Comparison of ENCODE assay signal across 2 cellular contexts in the genomic region with DNA sequence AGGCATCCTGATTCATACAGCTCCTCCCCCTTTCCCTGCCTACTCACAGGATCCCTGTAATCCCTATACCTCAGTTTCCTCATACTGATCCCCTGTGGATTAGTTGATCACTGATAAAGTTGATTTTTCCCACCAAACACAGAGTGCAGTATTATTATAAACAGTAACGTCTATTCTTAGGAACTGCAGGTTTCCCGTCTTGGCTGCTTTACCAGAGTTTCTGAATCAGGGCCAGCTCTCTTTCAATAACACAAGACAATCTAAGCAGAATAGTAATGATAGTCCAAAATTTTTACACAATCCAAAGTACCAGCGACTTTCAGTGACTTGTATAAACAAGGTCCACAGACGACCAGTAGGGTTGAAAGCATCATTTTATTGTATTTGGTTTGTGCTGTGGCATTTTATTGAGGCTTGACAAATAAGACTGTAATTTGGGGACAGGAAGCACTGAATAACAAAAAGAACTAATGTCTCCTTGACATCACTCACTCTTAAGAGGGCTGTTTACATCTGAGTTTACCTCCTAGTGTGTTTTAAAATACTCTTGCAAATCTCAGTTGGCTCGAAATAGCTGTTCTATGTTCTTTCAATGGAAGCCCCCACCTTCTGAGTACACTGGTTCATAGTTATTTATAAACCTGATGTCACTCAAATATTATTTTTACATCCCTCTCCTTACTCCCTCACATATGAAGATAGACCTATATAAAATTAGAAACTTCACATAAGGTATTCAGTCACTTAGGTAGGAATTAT.
TF ChIP-seq lines count a peak whose summit lies in the region.

No MANE protein-coding gene starts in this region.

TF ChIP-seq in GM23338, 12 proteins besides CTCF, POLR2A, EP300 and RAD21:
- TF ChIP-seq, protein P1, sequence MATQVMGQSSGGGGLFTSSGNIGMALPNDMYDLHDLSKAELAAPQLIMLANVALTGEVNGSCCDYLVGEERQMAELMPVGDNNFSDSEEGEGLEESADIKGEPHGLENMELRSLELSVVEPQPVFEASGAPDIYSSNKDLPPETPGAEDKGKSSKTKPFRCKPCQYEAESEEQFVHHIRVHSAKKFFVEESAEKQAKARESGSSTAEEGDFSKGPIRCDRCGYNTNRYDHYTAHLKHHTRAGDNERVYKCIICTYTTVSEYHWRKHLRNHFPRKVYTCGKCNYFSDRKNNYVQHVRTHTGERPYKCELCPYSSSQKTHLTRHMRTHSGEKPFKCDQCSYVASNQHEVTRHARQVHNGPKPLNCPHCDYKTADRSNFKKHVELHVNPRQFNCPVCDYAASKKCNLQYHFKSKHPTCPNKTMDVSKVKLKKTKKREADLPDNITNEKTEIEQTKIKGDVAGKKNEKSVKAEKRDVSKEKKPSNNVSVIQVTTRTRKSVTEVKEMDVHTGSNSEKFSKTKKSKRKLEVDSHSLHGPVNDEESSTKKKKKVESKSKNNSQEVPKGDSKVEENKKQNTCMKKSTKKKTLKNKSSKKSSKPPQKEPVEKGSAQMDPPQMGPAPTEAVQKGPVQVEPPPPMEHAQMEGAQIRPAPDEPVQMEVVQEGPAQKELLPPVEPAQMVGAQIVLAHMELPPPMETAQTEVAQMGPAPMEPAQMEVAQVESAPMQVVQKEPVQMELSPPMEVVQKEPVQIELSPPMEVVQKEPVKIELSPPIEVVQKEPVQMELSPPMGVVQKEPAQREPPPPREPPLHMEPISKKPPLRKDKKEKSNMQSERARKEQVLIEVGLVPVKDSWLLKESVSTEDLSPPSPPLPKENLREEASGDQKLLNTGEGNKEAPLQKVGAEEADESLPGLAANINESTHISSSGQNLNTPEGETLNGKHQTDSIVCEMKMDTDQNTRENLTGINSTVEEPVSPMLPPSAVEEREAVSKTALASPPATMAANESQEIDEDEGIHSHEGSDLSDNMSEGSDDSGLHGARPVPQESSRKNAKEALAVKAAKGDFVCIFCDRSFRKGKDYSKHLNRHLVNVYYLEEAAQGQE (IDR thresholded peaks at IDR 0.05; ENCODE audit: unreplicated experiment) = no peak
- TF ChIP-seq, protein P2, sequence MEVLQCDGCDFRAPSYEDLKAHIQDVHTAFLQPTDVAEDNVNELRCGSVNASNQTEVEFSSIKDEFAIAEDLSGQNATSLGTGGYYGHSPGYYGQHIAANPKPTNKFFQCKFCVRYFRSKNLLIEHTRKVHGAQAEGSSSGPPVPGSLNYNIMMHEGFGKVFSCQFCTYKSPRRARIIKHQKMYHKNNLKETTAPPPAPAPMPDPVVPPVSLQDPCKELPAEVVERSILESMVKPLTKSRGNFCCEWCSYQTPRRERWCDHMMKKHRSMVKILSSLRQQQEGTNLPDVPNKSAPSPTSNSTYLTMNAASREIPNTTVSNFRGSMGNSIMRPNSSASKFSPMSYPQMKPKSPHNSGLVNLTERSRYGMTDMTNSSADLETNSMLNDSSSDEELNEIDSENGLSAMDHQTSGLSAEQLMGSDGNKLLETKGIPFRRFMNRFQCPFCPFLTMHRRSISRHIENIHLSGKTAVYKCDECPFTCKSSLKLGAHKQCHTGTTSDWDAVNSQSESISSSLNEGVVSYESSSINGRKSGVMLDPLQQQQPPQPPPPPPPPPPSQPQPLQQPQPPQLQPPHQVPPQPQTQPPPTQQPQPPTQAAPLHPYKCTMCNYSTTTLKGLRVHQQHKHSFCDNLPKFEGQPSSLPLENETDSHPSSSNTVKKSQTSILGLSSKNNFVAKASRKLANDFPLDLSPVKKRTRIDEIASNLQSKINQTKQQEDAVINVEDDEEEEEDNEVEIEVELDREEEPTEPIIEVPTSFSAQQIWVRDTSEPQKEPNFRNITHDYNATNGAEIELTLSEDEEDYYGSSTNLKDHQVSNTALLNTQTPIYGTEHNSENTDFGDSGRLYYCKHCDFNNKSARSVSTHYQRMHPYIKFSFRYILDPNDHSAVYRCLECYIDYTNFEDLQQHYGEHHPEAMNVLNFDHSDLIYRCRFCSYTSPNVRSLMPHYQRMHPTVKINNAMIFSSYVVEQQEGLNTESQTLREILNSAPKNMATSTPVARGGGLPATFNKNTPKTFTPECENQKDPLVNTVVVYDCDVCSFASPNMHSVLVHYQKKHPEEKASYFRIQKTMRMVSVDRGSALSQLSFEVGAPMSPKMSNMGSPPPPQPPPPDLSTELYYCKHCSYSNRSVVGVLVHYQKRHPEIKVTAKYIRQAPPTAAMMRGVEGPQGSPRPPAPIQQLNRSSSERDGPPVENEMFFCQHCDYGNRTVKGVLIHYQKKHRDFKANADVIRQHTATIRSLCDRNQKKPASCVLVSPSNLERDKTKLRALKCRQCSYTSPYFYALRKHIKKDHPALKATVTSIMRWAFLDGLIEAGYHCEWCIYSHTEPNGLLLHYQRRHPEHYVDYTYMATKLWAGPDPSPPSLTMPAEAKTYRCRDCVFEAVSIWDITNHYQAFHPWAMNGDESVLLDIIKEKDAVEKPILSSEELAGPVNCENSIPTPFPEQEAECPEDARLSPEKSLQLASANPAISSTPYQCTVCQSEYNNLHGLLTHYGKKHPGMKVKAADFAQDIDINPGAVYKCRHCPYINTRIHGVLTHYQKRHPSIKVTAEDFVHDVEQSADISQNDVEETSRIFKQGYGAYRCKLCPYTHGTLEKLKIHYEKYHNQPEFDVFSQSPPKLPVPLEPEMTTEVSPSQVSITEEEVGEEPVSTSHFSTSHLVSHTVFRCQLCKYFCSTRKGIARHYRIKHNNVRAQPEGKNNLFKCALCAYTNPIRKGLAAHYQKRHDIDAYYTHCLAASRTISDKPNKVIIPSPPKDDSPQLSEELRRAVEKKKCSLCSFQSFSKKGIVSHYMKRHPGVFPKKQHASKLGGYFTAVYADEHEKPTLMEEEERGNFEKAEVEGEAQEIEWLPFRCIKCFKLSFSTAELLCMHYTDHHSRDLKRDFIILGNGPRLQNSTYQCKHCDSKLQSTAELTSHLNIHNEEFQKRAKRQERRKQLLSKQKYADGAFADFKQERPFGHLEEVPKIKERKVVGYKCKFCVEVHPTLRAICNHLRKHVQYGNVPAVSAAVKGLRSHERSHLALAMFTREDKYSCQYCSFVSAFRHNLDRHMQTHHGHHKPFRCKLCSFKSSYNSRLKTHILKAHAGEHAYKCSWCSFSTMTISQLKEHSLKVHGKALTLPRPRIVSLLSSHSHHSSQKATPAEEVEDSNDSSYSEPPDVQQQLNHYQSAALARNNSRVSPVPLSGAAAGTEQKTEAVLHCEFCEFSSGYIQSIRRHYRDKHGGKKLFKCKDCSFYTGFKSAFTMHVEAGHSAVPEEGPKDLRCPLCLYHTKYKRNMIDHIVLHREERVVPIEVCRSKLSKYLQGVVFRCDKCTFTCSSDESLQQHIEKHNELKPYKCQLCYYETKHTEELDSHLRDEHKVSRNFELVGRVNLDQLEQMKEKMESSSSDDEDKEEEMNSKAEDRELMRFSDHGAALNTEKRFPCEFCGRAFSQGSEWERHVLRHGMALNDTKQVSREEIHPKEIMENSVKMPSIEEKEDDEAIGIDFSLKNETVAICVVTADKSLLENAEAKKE (CRISPR knock-in tag; IDR thresholded peaks at IDR 0.05) = no peak
- peak; percentile 78; the same call in 1 of the 2 replicates for TF ChIP-seq NANOG (IDR thresholded peaks at IDR 0.05; ENCODE audit: borderline replicate concordance)
- no peak for TF ChIP-seq ZNF114 (CRISPR knock-in tag; IDR thresholded peaks at IDR 0.05)
- TF ChIP-seq STAT1 (IDR thresholded peaks at IDR 0.05; ENCODE audit: unreplicated experiment) = no peak

TF ChIP-seq in endothelial cell of umbilical vein, 7 proteins besides CTCF, POLR2A, EP300 and RAD21:
- TF ChIP-seq EZH2 (IDR thresholded peaks at IDR 0.05; ENCODE audit: borderline replicate concordance, low read depth, low read length, severe bottlenecking) (no peak), MAX (IDR thresholded peaks at IDR 0.05; ENCODE audit: insufficient read depth, insufficient read length) (no peak)
